22 cellular contexts compared by ENCODE assay signal in genomic region chr13:97300871-97301270, GRCh38.
"Had no signal": no experiment of that assay in that cellular context is flagged by ENCODE, and none has a peak within 500 bp of the region (broad histone marks: within the 10 kb centered on the region; RNA-seq: fewer than 3 reads in every experiment).

No MANE protein-coding gene starts in this region.

- H3K27ac ChIP-seq: epithelial cell of prostate, right lobe of liver, skin epidermis had no signal

- DNase-seq: activated CD4-positive, alpha-beta T cell treated with anti-CD3 and anti-CD28 coated beads, Interleukin-2, amount 50 U/mL, for 1 hour; activated CD8-positive, alpha-beta T cell treated with anti-CD3 and anti-CD28 coated beads for 36 hours; activated naive CD4-positive, alpha-beta T cell; activated T-cell treated with anti-CD3 and anti-CD28 coated beads, Interleukin-2, amount 50 U/mL, for 48 hours; anterior cingulate cortex; dermis blood vessel endothelial cell; effector CD8-positive, alpha-beta T cell; esophagus squamous epithelium; foreskin melanocyte; left ventricle myocardium superior; mucosa of descending colon; right lobe of liver; stimulated activated CD4-positive, alpha-beta T cell treated with anti-CD3 and anti-CD28 coated beads, Interleukin-12 subunit alpha, Interleukin-12 subunit beta, amount 100 ng/mL, for 4 hours; stimulated activated CD4-positive, alpha-beta T cell treated with anti-CD3 and anti-CD28 coated beads, Interleukin-4, amount 100 ng/mL, for 24 hours; upper lobe of left lung had no signal

- H3K27me3 ChIP-seq: esophagus squamous epithelium, right lobe of liver, upper lobe of left lung, vagina had no signal

- H3K4me3 ChIP-seq: esophagus squamous epithelium, mucosa of descending colon, right lobe of liver, skin epidermis, upper lobe of left lung, vagina had no signal

- H3K9me3 ChIP-seq: esophagus squamous epithelium, mucosa of descending colon, right lobe of liver, upper lobe of left lung, vagina had no signal

- H3K36me3 ChIP-seq: esophagus squamous epithelium, right lobe of liver, vagina had no signal

- ATAC-seq: activated CD8-positive, alpha-beta T cell treated with anti-CD3 and anti-CD28 coated beads for 36 hours; activated naive CD4-positive, alpha-beta T cell treated with anti-CD3 and anti-CD28 coated beads, Interleukin-2, amount 50 U/mL, for 72 hours; left ventricle myocardium superior; natural killer cell treated with Interleukin-12 subunit alpha and Interleukin-12 subunit beta and Interleukin-15 and Interleukin-18, amount 100 ng/mL, for 72 hours; stimulated activated effector memory CD8-positive, alpha-beta T cell treated with anti-CD3 and anti-CD28 coated beads, Interleukin-12 subunit alpha, Interleukin-12 subunit beta, amount 100 ng/mL, for 72 hours; WTC11 had no signal
